1 cellular context compared by ENCODE assay signal in genomic region chr19:622666-623065, GRCh38.
TF ChIP-seq lines count a peak whose summit lies in the region.

No MANE protein-coding gene starts in this region.

TF ChIP-seq in H1, 55 proteins besides CTCF, POLR2A, EP300 and RAD21:
- TF ChIP-seq YY1 (IDR thresholded peaks at IDR 0.05; ENCODE audit: low read depth, low read length) (no peak), EGR1 (IDR thresholded peaks at IDR 0.05; ENCODE audit: borderline replicate concordance, low read depth, low read length) (no peak), ATF2 (IDR thresholded peaks at IDR 0.05; ENCODE audit: low read length) (no peak), FOSL1 (IDR thresholded peaks at IDR 0.05; ENCODE audit: insufficient read depth, low read depth, low read length) (no peak), BRCA1 (IDR thresholded peaks at IDR 0.05; ENCODE audit: low read depth, low read length) (no peak), KDM5A (IDR thresholded peaks at IDR 0.05; ENCODE audit: low read length) (no peak), CREB1 (IDR thresholded peaks at IDR 0.05) (no peak), ATF3 (IDR thresholded peaks at IDR 0.05; ENCODE audit: insufficient read depth, low read depth, low read length) (no peak), BACH1 (IDR thresholded peaks at IDR 0.05; ENCODE audit: low read length) (no peak), CBX8 (IDR thresholded peaks at IDR 0.05; ENCODE audit: borderline replicate concordance, low read depth, low read length) (no peak), SP1 (IDR thresholded peaks at IDR 0.05; ENCODE audit: low read depth, low read length) (no peak), SIN3A (conservative IDR thresholded peaks at IDR 0.05 in 1 of 2, IDR thresholded peaks at IDR 0.05 in 1 of 2; ENCODE audit: low read depth in 1 of 2, low read length in 2 of 2) (no peak), KDM4A (IDR thresholded peaks at IDR 0.05; ENCODE audit: low read depth, low read length, severe bottlenecking) (no peak), NRF1 (IDR thresholded peaks at IDR 0.05; ENCODE audit: low read depth, low read length) (no peak), RFX5 (IDR thresholded peaks at IDR 0.05; ENCODE audit: borderline replicate concordance, low read depth, low read length) (no peak), TAF7 (optimal IDR thresholded peaks at IDR 0.05; ENCODE audit: borderline replicate concordance, low read depth, low read length) (no peak), MAX (IDR thresholded peaks at IDR 0.05) (no peak), HDAC2 (IDR thresholded peaks at IDR 0.05; ENCODE audit: borderline replicate concordance in 1 of 2, low read depth in 2 of 2, low read length in 2 of 2) (no peak), SAP30 (IDR thresholded peaks at IDR 0.05; ENCODE audit: insufficient read depth, insufficient replicate concordance, low read length) (no peak)
